Comparison of ENCODE assay signal across 3 cellular contexts in genomic region chr19:45468159-45468651, GRCh38.
TF ChIP-seq lines count a peak whose summit lies in the region.

No MANE protein-coding gene starts in this region.

TF ChIP-seq in A549, 52 proteins besides CTCF, POLR2A, EP300 and RAD21 (continues in another document):
- TF ChIP-seq ZNF302 (CRISPR knock-in tag; IDR thresholded peaks at IDR 0.05), result no peak
- no peak for TF ChIP-seq RNF2 (IDR thresholded peaks at IDR 0.05; ENCODE audit: borderline replicate concordance, low read depth)
- no peak for TF ChIP-seq KDM1A (IDR thresholded peaks at IDR 0.05; ENCODE audit: low read depth)
- no peak for TF ChIP-seq MYC (IDR thresholded peaks at IDR 0.05; ENCODE audit: borderline replicate concordance, low read length)
- no peak for TF ChIP-seq CBX2 (IDR thresholded peaks at IDR 0.05; ENCODE audit: borderline replicate concordance, low read depth)
- no peak for TF ChIP-seq CBX8 (IDR thresholded peaks at IDR 0.05)
- peak; percentile 90; the same call in 1 of the 2 replicates for TF ChIP-seq FOSB (CRISPR knock-in tag; IDR thresholded peaks at IDR 0.05)
- TF ChIP-seq HDAC2 (IDR thresholded peaks at IDR 0.05), result no peak
- no peak for TF ChIP-seq NPAS2 (CRISPR knock-in tag; IDR thresholded peaks at IDR 0.05; ENCODE audit: borderline replicate concordance)
- TF ChIP-seq TFCP2L1 (CRISPR knock-in tag; IDR thresholded peaks at IDR 0.05), result peak; percentile 60
- TF ChIP-seq MAZ (IDR thresholded peaks at IDR 0.05; ENCODE audit: borderline replicate concordance, low read depth, low read length), result no peak
- no peak for TF ChIP-seq RCOR1 (IDR thresholded peaks at IDR 0.05; ENCODE audit: low read depth, low read length)
- TF ChIP-seq GATA3 (IDR thresholded peaks at IDR 0.05; ENCODE audit: borderline replicate concordance), result no peak
- TF ChIP-seq, protein P1, sequence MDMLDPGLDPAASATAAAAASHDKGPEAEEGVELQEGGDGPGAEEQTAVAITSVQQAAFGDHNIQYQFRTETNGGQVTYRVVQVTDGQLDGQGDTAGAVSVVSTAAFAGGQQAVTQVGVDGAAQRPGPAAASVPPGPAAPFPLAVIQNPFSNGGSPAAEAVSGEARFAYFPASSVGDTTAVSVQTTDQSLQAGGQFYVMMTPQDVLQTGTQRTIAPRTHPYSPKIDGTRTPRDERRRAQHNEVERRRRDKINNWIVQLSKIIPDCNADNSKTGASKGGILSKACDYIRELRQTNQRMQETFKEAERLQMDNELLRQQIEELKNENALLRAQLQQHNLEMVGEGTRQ (IDR thresholded peaks at IDR 0.05), result no peak
- no peak for TF ChIP-seq NR3C1 (IDR thresholded peaks at IDR 0.05)
- 0 out of 2 replicates have a peak, but pooled peaks have one; percentile 34 for TF ChIP-seq RARB (CRISPR knock-in tag; IDR thresholded peaks at IDR 0.05)
- TF ChIP-seq, protein P2, sequence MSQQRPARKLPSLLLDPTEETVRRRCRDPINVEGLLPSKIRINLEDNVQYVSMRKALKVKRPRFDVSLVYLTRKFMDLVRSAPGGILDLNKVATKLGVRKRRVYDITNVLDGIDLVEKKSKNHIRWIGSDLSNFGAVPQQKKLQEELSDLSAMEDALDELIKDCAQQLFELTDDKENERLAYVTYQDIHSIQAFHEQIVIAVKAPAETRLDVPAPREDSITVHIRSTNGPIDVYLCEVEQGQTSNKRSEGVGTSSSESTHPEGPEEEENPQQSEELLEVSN (IDR thresholded peaks at IDR 0.05; ENCODE audit: borderline replicate concordance, low read depth), result no peak
- TF ChIP-seq ZC3H11A (IDR thresholded peaks at IDR 0.05), result no peak
- TF ChIP-seq BHLHE40 (IDR thresholded peaks at IDR 0.05; ENCODE audit: low read depth, low read length), result no peak
- peak; percentile 27; the same call in 1 of the 2 replicates for TF ChIP-seq HOXB13 (CRISPR knock-in tag; IDR thresholded peaks at IDR 0.05; ENCODE audit: low read depth)
- TF ChIP-seq REST (IDR thresholded peaks at IDR 0.05), result peak; percentile 45; the same call in 1 of the 2 replicates
- TF ChIP-seq HOXA7 (CRISPR knock-in tag; IDR thresholded peaks at IDR 0.05), result peak; percentile 91; the same call in 1 of the 2 replicates

TF ChIP-seq in HEK293, 187 proteins besides CTCF, POLR2A, EP300 and RAD21 (continues in another document):
- TF ChIP-seq ZNF184 (tag by site-specific recombination; IDR thresholded peaks at IDR 0.05) (0 out of 2 replicates have a peak, but pooled peaks have one; percentile 10), ZNF791 (tag by site-specific recombination; IDR thresholded peaks at IDR 0.05) (no peak), GLIS1 (tag by site-specific recombination; IDR thresholded peaks at IDR 0.05) (peak; percentile 62), ZEB2 (tag by site-specific recombination; IDR thresholded peaks at IDR 0.05) (no peak), SETDB1 (IDR thresholded peaks at IDR 0.05; ENCODE audit: insufficient read length, low read length) (no peak), ZNF138 (tag by site-specific recombination; IDR thresholded peaks at IDR 0.05; ENCODE audit: borderline replicate concordance) (0 out of 2 replicates have a peak, but pooled peaks have one; percentile 39), SALL2 (tag by site-specific recombination; IDR thresholded peaks at IDR 0.05; ENCODE audit: borderline replicate concordance) (no peak), ZNF658 (tag by site-specific recombination; IDR thresholded peaks at IDR 0.05) (no peak), ZNF660 (tag by site-specific recombination; IDR thresholded peaks at IDR 0.05) (no peak), ZNF335 (tag by site-specific recombination; conservative IDR thresholded peaks at IDR 0.05) (peak; percentile 71), ZNF530 (tag by site-specific recombination; IDR thresholded peaks at IDR 0.05; ENCODE audit: low read depth) (no peak), ZNF214 (tag by site-specific recombination; IDR thresholded peaks at IDR 0.05; ENCODE audit: borderline replicate concordance) (no peak), ZNF221 (tag by site-specific recombination; IDR thresholded peaks at IDR 0.05; ENCODE audit: borderline replicate concordance) (no peak), ZIC2 (tag by site-specific recombination; IDR thresholded peaks at IDR 0.05) (peak; percentile 11; the same call in 1 of the 2 replicates), YY1 (tag by site-specific recombination; IDR thresholded peaks at IDR 0.05) (no peak), PRDM6 (tag by site-specific recombination; IDR thresholded peaks at IDR 0.05) (no peak), FEZF1 (tag by site-specific recombination; IDR thresholded peaks at IDR 0.05) (no peak), ZNF114 (tag by site-specific recombination; IDR thresholded peaks at IDR 0.05) (no peak), KLF9 (tag by site-specific recombination; IDR thresholded peaks at IDR 0.05; ENCODE audit: low read depth) (no peak), GLIS2 (tag by site-specific recombination; IDR thresholded peaks at IDR 0.05) (peak; percentile 72), ZNF354C (tag by site-specific recombination; IDR thresholded peaks at IDR 0.05; ENCODE audit: borderline replicate concordance, low read depth) (no peak), ZNF596 (tag by site-specific recombination; IDR thresholded peaks at IDR 0.05) (no peak)
- TF ChIP-seq, protein P3, sequence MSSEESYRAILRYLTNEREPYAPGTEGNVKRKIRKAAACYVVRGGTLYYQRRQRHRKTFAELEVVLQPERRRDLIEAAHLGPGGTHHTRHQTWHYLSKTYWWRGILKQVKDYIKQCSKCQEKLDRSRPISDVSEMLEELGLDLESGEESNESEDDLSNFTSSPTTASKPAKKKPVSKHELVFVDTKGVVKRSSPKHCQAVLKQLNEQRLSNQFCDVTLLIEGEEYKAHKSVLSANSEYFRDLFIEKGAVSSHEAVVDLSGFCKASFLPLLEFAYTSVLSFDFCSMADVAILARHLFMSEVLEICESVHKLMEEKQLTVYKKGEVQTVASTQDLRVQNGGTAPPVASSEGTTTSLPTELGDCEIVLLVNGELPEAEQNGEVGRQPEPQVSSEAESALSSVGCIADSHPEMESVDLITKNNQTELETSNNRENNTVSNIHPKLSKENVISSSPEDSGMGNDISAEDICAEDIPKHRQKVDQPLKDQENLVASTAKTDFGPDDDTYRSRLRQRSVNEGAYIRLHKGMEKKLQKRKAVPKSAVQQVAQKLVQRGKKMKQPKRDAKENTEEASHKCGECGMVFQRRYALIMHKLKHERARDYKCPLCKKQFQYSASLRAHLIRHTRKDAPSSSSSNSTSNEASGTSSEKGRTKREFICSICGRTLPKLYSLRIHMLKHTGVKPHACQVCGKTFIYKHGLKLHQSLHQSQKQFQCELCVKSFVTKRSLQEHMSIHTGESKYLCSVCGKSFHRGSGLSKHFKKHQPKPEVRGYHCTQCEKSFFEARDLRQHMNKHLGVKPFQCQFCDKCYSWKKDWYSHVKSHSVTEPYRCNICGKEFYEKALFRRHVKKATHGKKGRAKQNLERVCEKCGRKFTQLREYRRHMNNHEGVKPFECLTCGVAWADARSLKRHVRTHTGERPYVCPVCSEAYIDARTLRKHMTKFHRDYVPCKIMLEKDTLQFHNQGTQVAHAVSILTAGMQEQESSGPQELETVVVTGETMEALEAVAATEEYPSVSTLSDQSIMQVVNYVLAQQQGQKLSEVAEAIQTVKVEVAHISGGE (tag by site-specific recombination; conservative IDR thresholded peaks at IDR 0.05; ENCODE audit: low read depth), result peak; percentile 45

TF ChIP-seq in endothelial cell of umbilical vein, 7 proteins besides CTCF, POLR2A, EP300 and RAD21:
- TF ChIP-seq MYC (IDR thresholded peaks at IDR 0.05; ENCODE audit: low read depth, low read length) (no peak), EZH2 (IDR thresholded peaks at IDR 0.05; ENCODE audit: borderline replicate concordance, low read depth, low read length, severe bottlenecking) (no peak), FOS (IDR thresholded peaks at IDR 0.05; ENCODE audit: borderline replicate concordance, insufficient read depth, low read length) (no peak), MAX (IDR thresholded peaks at IDR 0.05; ENCODE audit: insufficient read depth, insufficient read length) (no peak), POLR2AphosphoS5 (IDR thresholded peaks at IDR 0.05; ENCODE audit: insufficient read depth, low read depth, low read length) (no peak), JUN (IDR thresholded peaks at IDR 0.05; ENCODE audit: borderline replicate concordance, insufficient read depth, insufficient read length, low read depth) (no peak), GATA2 (IDR thresholded peaks at IDR 0.05; ENCODE audit: insufficient read depth, insufficient read length, low read depth, low read length) (no peak)
